Comparison of ENCODE assay signal across 23 cellular contexts in the genomic region with DNA sequence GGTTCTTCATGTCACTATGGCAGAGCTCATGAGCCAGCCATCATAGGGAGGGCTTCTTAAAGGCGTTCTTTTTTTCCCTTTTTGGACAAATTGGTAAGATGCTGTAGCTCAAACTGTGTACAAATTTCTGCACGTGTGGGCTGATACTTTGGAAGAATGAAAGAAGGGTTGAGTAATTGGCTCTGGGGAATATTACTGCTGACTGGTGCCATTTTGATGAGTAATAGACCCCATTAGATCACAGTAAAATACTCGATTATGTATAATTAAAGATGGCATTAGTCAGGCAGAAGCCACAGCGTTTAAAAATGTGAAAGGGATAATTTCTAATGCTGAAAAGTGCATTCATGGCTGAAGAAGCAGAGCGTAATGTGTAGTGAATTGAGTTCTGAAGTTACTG. TPM values are rescaled to one million over a fixed set of nuclear protein-coding genes. Genes with fewer than 3 reads are reported as not detected.
A peak's percentile ranks its signal among the peaks of the same experiment; 100 is the strongest.
DNase-seq lines count a peak whose midpoint lies in the region; ATAC-seq and TF ChIP-seq lines count a peak whose summit lies in the region.
"Had no signal": no experiment of that assay in that cellular context is flagged by ENCODE, and none has a peak within 500 bp of the region (broad histone marks: within the 10 kb centered on the region; RNA-seq: fewer than 3 reads in every experiment).

No MANE protein-coding gene starts in this region.

- H4K20me1 ChIP-seq in IMR-90 (ENCODE audit: insufficient read depth, low read length): peaks cover 93% of the 10 kb centered on the region

- no peak overlapping the region for H3K27ac ChIP-seq in CD8-positive, alpha-beta T cell (ENCODE audit: low read depth, low read length)
- H3K27ac ChIP-seq in IMR-90 (ENCODE audit: insufficient read depth, low read length): no peak overlapping the region
- H3K27ac ChIP-seq: cardiac muscle cell, parathyroid adenoma, sigmoid colon, thyroid gland had no signal

- no peak overlapping the region for H2BK5ac ChIP-seq in IMR-90 (ENCODE audit: low read depth, low read length, poor library complexity, severe bottlenecking)

- H2BK120ac ChIP-seq in IMR-90 (ENCODE audit: low read depth, low read length): no peak overlapping the region

- TF ChIP-seq RAD21 in IMR-90 (IDR thresholded peaks at IDR 0.05; ENCODE audit: low read length): no peak

- no peak for DNase-seq in CD8-positive, alpha-beta T cell
- peak; percentile 43 for DNase-seq in IMR-90
- peak; percentile 43 for DNase-seq in epidermal melanocyte (ENCODE audit: insufficient read length, low spot score)
- no peak for DNase-seq in sciatic nerve (ENCODE audit: low spot score)
- no peak for DNase-seq in mesenteric fat pad (ENCODE audit: low spot score)
- DNase-seq in activated naive CD4-positive, alpha-beta T cell treated with anti-CD3 and anti-CD28 coated beads, Interleukin-2, amount 10 ng/mL, durations not matched to agents 7 days and 5 days: no peak
- DNase-seq: activated CD4-positive, alpha-beta T cell treated with anti-CD3 and anti-CD28 coated beads, Interleukin-2, amount 10 ng/mL, durations not matched to agents 7 days and 5 days; activated effector memory CD4-positive, alpha-beta T cell treated with Interleukin-2 at 50 U/mL for 16 hours; AML-193; Caco-2; dermis blood vessel endothelial cell; natural killer cell; NCI-H1417; sigmoid colon; stimulated activated CD4-positive, alpha-beta T cell treated with anti-CD3 and anti-CD28 coated beads, Interleukin-1b, Interleukin-23, amount 100 ng/mL, for 48 hours; stimulated activated naive CD4-positive, alpha-beta T cell treated with Interleukin-2 at 50 U/mL for 16 hours; T-cell; thyroid gland had no signal

- H3K4me3 ChIP-seq in CD8-positive, alpha-beta T cell (ENCODE audit: low read depth, low read length): no peak overlapping the region
- H3K4me3 ChIP-seq in IMR-90 (ENCODE audit: insufficient read depth, low read depth, low read length): no peak overlapping the region
- H3K4me3 ChIP-seq: cardiac muscle cell, HAP-1, sigmoid colon, thyroid gland had no signal

- peaks cover 48% of the 10 kb centered on the region for H3K4me1 Mint-ChIP-seq in CD8-positive, alpha-beta T cell (ENCODE audit: low read depth)
- H3K4me1 Mint-ChIP-seq in activated naive CD4-positive, alpha-beta T cell treated with anti-CD3 and anti-CD28 coated beads, Interleukin-2, amount 10 ng/mL, durations not matched to agents 7 days and 5 days: peaks cover 37% of the 10 kb centered on the region

- H3K9me3 ChIP-seq in CD8-positive, alpha-beta T cell (ENCODE audit: low read length): no peaks in the 10 kb centered on the region
- H3K9me3 ChIP-seq in IMR-90 (ENCODE audit: control insufficient read depth, insufficient read depth, low read length): no peaks in the 10 kb centered on the region
- H3K9me3 ChIP-seq: Caco-2, HAP-1, sigmoid colon, thyroid gland had no signal

- TF ChIP-seq CTCF in CD8-positive, alpha-beta T cell (IDR thresholded peaks at IDR 0.05): no peak
- TF ChIP-seq CTCF in IMR-90 (conservative IDR thresholded peaks at IDR 0.05; ENCODE audit: low read depth, low read length): no peak

- ATAC-seq in CD8-positive, alpha-beta T cell: no peak
- peak; percentile 64 for ATAC-seq in IMR-90 (ENCODE audit: low read depth)
- peak; percentile 70 for ATAC-seq in sciatic nerve
- no peak for ATAC-seq in HG02870 (IDR thresholded peaks at IDR 0.05; ENCODE audit: unreplicated experiment)
- ATAC-seq: natural killer cell, T-cell had no signal

- H3K4me1 ChIP-seq in CD8-positive, alpha-beta T cell (ENCODE audit: insufficient read depth, low read length): peaks cover 28% of the 10 kb centered on the region
- H3K4me1 ChIP-seq in IMR-90 (ENCODE audit: control insufficient read depth, insufficient read depth, low read length): peaks cover 9% of the 10 kb centered on the region
- H3K4me1 ChIP-seq: Caco-2, HAP-1, parathyroid adenoma, sigmoid colon, thyroid gland had no signal

- H3K27me3 ChIP-seq in CD8-positive, alpha-beta T cell (ENCODE audit: insufficient read depth, low read length): no peaks in the 10 kb centered on the region
- H3K27me3 ChIP-seq in IMR-90 (ENCODE audit: control insufficient read depth, insufficient read depth, low read length): no peaks in the 10 kb centered on the region
- H3K27me3 ChIP-seq: sigmoid colon, thyroid gland had no signal

- no TSS peak for BruUV-seq in IMR-90 (replicated peaks; lab: Mats Ljungman, UMichigan)

- H3K4me2 ChIP-seq in IMR-90 (ENCODE audit: low read depth, low read length): 0 out of 2 replicates have a peak overlapping the region, but pooled peaks have one; percentile 13

- H2BK15ac ChIP-seq in IMR-90 (ENCODE audit: low read depth, low read length): no peak overlapping the region

- H2AFZ ChIP-seq in IMR-90 (replicated peaks; ENCODE audit: low read length, poor library complexity): no peak overlapping the region
- H2AFZ ChIP-seq: parathyroid adenoma had no signal

- no peaks in the 10 kb centered on the region for H3K36me3 ChIP-seq in CD8-positive, alpha-beta T cell (ENCODE audit: insufficient read depth, low read length)
- no peaks in the 10 kb centered on the region for H3K36me3 ChIP-seq in IMR-90 (ENCODE audit: control insufficient read depth, insufficient read depth, low read length)
- H3K36me3 ChIP-seq: cardiac muscle cell, HAP-1, sigmoid colon, thyroid gland had no signal

- H3K36me3 Mint-ChIP-seq in CD8-positive, alpha-beta T cell: no peaks in the 10 kb centered on the region
- no peaks in the 10 kb centered on the region for H3K36me3 Mint-ChIP-seq in activated naive CD4-positive, alpha-beta T cell treated with anti-CD3 and anti-CD28 coated beads, Interleukin-2, amount 10 ng/mL, durations not matched to agents 7 days and 5 days
- H3K36me3 Mint-ChIP-seq: memory B cell, natural killer cell, T-cell had no signal

- 78% methylated on average over 2 of the region's 5 CpGs; no CpG with 5 or more reads in 1 of the 2 experiments for WGBS in IMR-90 (ENCODE audit: extremely low coverage in 2 of 2, insufficient read length in 1 of 2), 2 experiments

- H3K27ac Mint-ChIP-seq in CD8-positive, alpha-beta T cell: peak overlapping the region; percentile 35
- H3K27ac Mint-ChIP-seq in activated naive CD4-positive, alpha-beta T cell treated with anti-CD3 and anti-CD28 coated beads, Interleukin-2, amount 10 ng/mL, durations not matched to agents 7 days and 5 days: no peak overlapping the region
- H3K27ac Mint-ChIP-seq: activated CD4-positive, alpha-beta T cell treated with anti-CD3 and anti-CD28 coated beads, Interleukin-2, amount 10 ng/mL, durations not matched to agents 7 days and 5 days; memory B cell; natural killer cell; T-cell had no signal

- peaks cover 65 to 94% of the 10 kb centered on the region in 2 experiments for H3K79me1 ChIP-seq in IMR-90 (ENCODE audit: low read depth in 1 of 2, low read length in 2 of 2)

- no peak overlapping the region for H3K56ac ChIP-seq in IMR-90 (ENCODE audit: extremely low read depth, insufficient read depth, low read length)

- no peak overlapping the region for H3K18ac ChIP-seq in IMR-90 (ENCODE audit: low read depth, low read length)

- no peak overlapping the region for H4K5ac ChIP-seq in IMR-90 (ENCODE audit: low read depth, low read length)

- H3K4ac ChIP-seq in IMR-90 (ENCODE audit: low read depth, low read length): no peak overlapping the region

- dilution Hi-C loops in IMR-90 (cut with HindIII; ENCODE audit: low sequenced_read_pairs, unreplicated experiment): no loop called here

- CTCF ChIA-PET in CD8-positive, alpha-beta T cell (lab: Charles Lee): interaction anchor here (0.6 to 1.6 kb wide), 3 partner anchors 19 to 162 kb away, joined by 3 to 6 read pairs (median 3); partner anchors contain the start of gene SH3RF3
- CTCF ChIA-PET in IMR-90 (lab: Yijun Ruan, JAX): no interaction called here
- CTCF ChIA-PET in activated naive CD4-positive, alpha-beta T cell treated with anti-CD3 and anti-CD28 coated beads, Interleukin-2, amount 10 ng/mL, durations not matched to agents 7 days and 5 days (lab: Charles Lee): interaction anchor here (0.6 kb wide), 1 partner anchor 8 kb away, joined by 3 read pairs; no protein-coding TSS in a partner anchor

- no peak overlapping the region for H2AK9ac ChIP-seq in IMR-90 (replicated peaks; ENCODE audit: low read depth, low read length, poor library complexity)

- no peaks in the 10 kb centered on the region for H3K27me3 Mint-ChIP-seq in CD8-positive, alpha-beta T cell (ENCODE audit: low read depth)
- peaks cover 57% of the 10 kb centered on the region for H3K27me3 Mint-ChIP-seq in activated naive CD4-positive, alpha-beta T cell treated with anti-CD3 and anti-CD28 coated beads, Interleukin-2, amount 10 ng/mL, durations not matched to agents 7 days and 5 days

- H3K9ac ChIP-seq in IMR-90 (ENCODE audit: low read depth, low read length): no peak overlapping the region
- H3K9ac ChIP-seq: parathyroid adenoma had no signal

- intact Hi-C loops in CD8-positive, alpha-beta T cell (cut with DNase I, micrococcal nuclease): no loop called here
- intact Hi-C loops in IMR-90 (cut with micrococcal nuclease): no loop called here
- intact Hi-C loops in sciatic nerve (cut with DNase I): no loop called here

- no peak overlapping the region for H4K8ac ChIP-seq in IMR-90 (ENCODE audit: low read depth in 2 of 2, low read length in 2 of 2)

- H3K9me3 Mint-ChIP-seq in CD8-positive, alpha-beta T cell: no peaks in the 10 kb centered on the region
- no peaks in the 10 kb centered on the region for H3K9me3 Mint-ChIP-seq in activated naive CD4-positive, alpha-beta T cell treated with anti-CD3 and anti-CD28 coated beads, Interleukin-2, amount 10 ng/mL, durations not matched to agents 7 days and 5 days
- H3K9me3 Mint-ChIP-seq: activated CD4-positive, alpha-beta T cell treated with anti-CD3 and anti-CD28 coated beads, Interleukin-2, amount 10 ng/mL, durations not matched to agents 7 days and 5 days; memory B cell; natural killer cell; T-cell had no signal

- no peak overlapping the region for H2BK20ac ChIP-seq in IMR-90 (ENCODE audit: low read depth, low read length)

- no peak overlapping the region for H2AK5ac ChIP-seq in IMR-90 (ENCODE audit: low read depth, low read length)

- H3K14ac ChIP-seq in IMR-90 (replicated peaks; ENCODE audit: low read depth, low read length): no peak overlapping the region

- H4K91ac ChIP-seq in IMR-90 (ENCODE audit: insufficient read depth, low read depth, low read length): no peak overlapping the region

- POLR2A ChIA-PET in CD8-positive, alpha-beta T cell (lab: Charles Lee): no interaction called here
- POLR2A ChIA-PET in IMR-90 (lab: Charles Lee; ENCODE audit: unreplicated experiment): no interaction called here

- no peak overlapping the region for H3K4me3 Mint-ChIP-seq in CD8-positive, alpha-beta T cell
- H3K4me3 Mint-ChIP-seq in activated naive CD4-positive, alpha-beta T cell treated with anti-CD3 and anti-CD28 coated beads, Interleukin-2, amount 10 ng/mL, durations not matched to agents 7 days and 5 days: no peak overlapping the region
- H3K4me3 Mint-ChIP-seq: activated CD4-positive, alpha-beta T cell treated with anti-CD3 and anti-CD28 coated beads, Interleukin-2, amount 10 ng/mL, durations not matched to agents 7 days and 5 days; memory B cell; natural killer cell; T-cell had no signal

- no peak for TF ChIP-seq POLR2A in IMR-90 (IDR thresholded peaks at IDR 0.05; ENCODE audit: low read depth, low read length)

- in situ Hi-C loops in IMR-90 (cut with MboI; ENCODE audit: low sequenced_read_pairs): loop anchor here (25.0 kb wide), 1 partner anchor 189 kb away; no protein-coding TSS in a partner anchor

- H3K23ac ChIP-seq in IMR-90 (ENCODE audit: low read depth, low read length): no peak overlapping the region

- peaks cover 39% of the 10 kb centered on the region for H3K9me1 ChIP-seq in IMR-90 (ENCODE audit: insufficient read depth, low read length)

RNA-seq across cellular contexts. Expression of gene SH3RF3, which starts 19.3 kb away (rescaled TPM):
- total RNA-seq in CD8-positive, alpha-beta T cell: 1 to 10 TPM; 6.3 to 6.4 TPM
- total RNA-seq in IMR-90 (2012; rRNA removed): 3.4 and 3.9 TPM in 2 replicates
- polyA plus RNA-seq in IMR-90 (2012; rRNA removed): 5.3 and 5.7 TPM in 2 replicates
- polyA plus RNA-seq in IMR-90 (2012; cell fraction: cytosol; rRNA removed): 2.9 and 5.9 TPM in 2 replicates
- polyA plus RNA-seq in IMR-90 (2012; cell fraction: nucleus; rRNA removed; ENCODE audit: low replicate concordance): 10.7 and 11.0 TPM in 2 replicates
- total RNA-seq in sciatic nerve: 6.4 TPM
- 20.4 TPM for total RNA-seq in mesenteric fat pad

Comparison
In these comparisons a context has a peak if more than half of its experiments do, and no peak if none do; other contexts are left out.
1. ATAC-seq: peak in IMR-90 (single experiment) and sciatic nerve (single experiment); none in CD8-positive, alpha-beta T cell (single experiment) and HG02870 (single experiment).
2. DNase-seq: peak in IMR-90 (single experiment) and epidermal melanocyte (single experiment); none in CD8-positive, alpha-beta T cell (0 of 7), sciatic nerve (single experiment), mesenteric fat pad (single experiment) and activated naive CD4-positive, alpha-beta T cell treated with anti-CD3 and anti-CD28 coated beads, Interleukin-2, amount 10 ng/mL, durations not matched to agents 7 days and 5 days (single experiment).